In genomic region chr10:35563266-35563891, GRCh38 we compare ENCODE assay signal across 9 cellular contexts. TPM values are rescaled to one million over a fixed set of nuclear protein-coding genes. Genes with fewer than 3 reads are reported as not detected.
DNase-seq lines count a peak whose midpoint lies in the region; ATAC-seq, FAIRE-seq and TF ChIP-seq lines count a peak whose summit lies in the region.
"Had no signal": no experiment of that assay in that cellular context is flagged by ENCODE, and none has a peak within 500 bp of the region (broad histone marks: within the 10 kb centered on the region; RNA-seq: fewer than 3 reads in every experiment).

No MANE protein-coding gene starts in this region.

- no peak overlapping the region for H3K27ac ChIP-seq in kidney (ENCODE audit: low read depth in 2 of 2, low read length in 2 of 2)
- H3K27ac ChIP-seq: SK-N-MC had no signal

- intact Hi-C loops in kidney (cut with DNase I), result no loop called here

- TF ChIP-seq CTCF in bronchial epithelial cell (IDR thresholded peaks at IDR 0.05; ENCODE audit: insufficient read depth, low read length, severe bottlenecking) (peak; percentile 98), kidney (IDR thresholded peaks at IDR 0.05; ENCODE audit: borderline replicate concordance, extremely low read depth, insufficient read depth) (peak; percentile 97)

- no peaks in the 10 kb centered on the region for H3K27me3 ChIP-seq in bronchial epithelial cell (ENCODE audit: control insufficient read depth, insufficient read depth, low read length)

- peaks cover 5% of the 10 kb centered on the region for H3K36me3 ChIP-seq in bronchial epithelial cell (ENCODE audit: control insufficient read depth, insufficient read depth, low read length)
- peaks cover 0 to 7% of the 10 kb centered on the region in 2 donors for H3K36me3 ChIP-seq in kidney (ENCODE audit: control insufficient read depth in 1 of 2, insufficient read depth in 2 of 2, low read length in 2 of 2)

- peak; percentile 52 for FAIRE-seq in bronchial epithelial cell (lab: Jason Lieb, UNC)
- FAIRE-seq in kidney (lab: Jason Lieb, UNC), result peak; percentile 66

- H3K4me1 ChIP-seq in kidney (ENCODE audit: control insufficient read depth in 1 of 2, insufficient read depth in 1 of 2, low read depth in 1 of 2, low read length in 2 of 2), result peaks cover 0 to 6% of the 10 kb centered on the region in 2 donors

- DNase-seq in COLO829 (ENCODE audit: low spot score) (peak; percentile 61), NCI-H1048 (lab: John Stamatoyannopoulos, UW) (peak; percentile 53), T-helper 1 cell (peak in 3 of 5 donors; percentile 15 to 51 (median 23)), bronchial epithelial cell (ENCODE audit: low read depth) (peak; percentile 65), kidney (no peak)
- peak; percentile 23 to 25 for DNase-seq in stimulated activated CD4-positive, alpha-beta T cell treated with anti-CD3 and anti-CD28 coated beads, Interleukin-4, amount 100 ng/mL, for 4 hours

- H3K4me3 ChIP-seq in bronchial epithelial cell (ENCODE audit: low read depth, low read length), result no peak overlapping the region
- no peak overlapping the region for H3K4me3 ChIP-seq in kidney (ENCODE audit: low read length in 2 of 2)
- H3K4me3 ChIP-seq: SK-N-MC had no signal

- peak; percentile 68 for ATAC-seq in GM21390 (IDR thresholded peaks at IDR 0.05; ENCODE audit: unreplicated experiment)
- no peak for ATAC-seq in HG02571 (IDR thresholded peaks at IDR 0.05; ENCODE audit: unreplicated experiment)

- H3K9me3 ChIP-seq in kidney (ENCODE audit: control insufficient read depth in 1 of 2, low read length in 2 of 2), result no peaks in the 10 kb centered on the region

- no peak overlapping the region for H3K9ac ChIP-seq in kidney (ENCODE audit: low read length in 2 of 2)

RNA-seq across cellular contexts. Expression of gene GJD4, which starts 41.8 kb away (rescaled TPM):
- not detected in 2 replicates for total RNA-seq in bronchial epithelial cell
- not detected for total RNA-seq in kidney
- not detected for polyA plus RNA-seq in kidney (ENCODE audit: insufficient read depth, low read depth, low replicate concordance)
